Comparison of ENCODE assay signal across 8 cellular contexts in genomic region chr5:165457854-165458481, GRCh38.
DNase-seq lines count a peak whose midpoint lies in the region; ATAC-seq and FAIRE-seq lines count a peak whose summit lies in the region.

No MANE protein-coding gene starts in this region.

- H3K27ac Mint-ChIP-seq in naive thymus-derived CD4-positive, alpha-beta T cell: no peak overlapping the region

- peak; percentile 51 for FAIRE-seq in G401.6 (lab: Jason Lieb, UNC)

- H3K9ac ChIP-seq in Karpas-422 (ENCODE audit: low read length): no peak overlapping the region
- no peak overlapping the region for H3K9ac ChIP-seq in adipocyte (ENCODE audit: low read length)

- no peaks in the 10 kb centered on the region for H3K4me1 Mint-ChIP-seq in naive thymus-derived CD4-positive, alpha-beta T cell

- no peaks in the 10 kb centered on the region for H3K79me2 ChIP-seq in Karpas-422 (ENCODE audit: low read length)

- no peaks in the 10 kb centered on the region for H4K20me1 ChIP-seq in Karpas-422 (ENCODE audit: insufficient read depth, low read depth, low read length)

- DNase-seq in Karpas-422 (peak; percentile 61), adipocyte (ENCODE audit: low read depth) (peak; percentile 53), medulla oblongata (ENCODE audit: extremely low spot score) (peak; percentile 48), ecto neural progenitor cell (ENCODE audit: low spot score) (no peak), cortex of kidney (lab: John Stamatoyannopoulos, UW) (no peak)
- no peak for DNase-seq in effector CD8-positive, alpha-beta T cell (lab: John Stamatoyannopoulos, UW)
- DNase-seq in naive thymus-derived CD4-positive, alpha-beta T cell: no peak

- H3K4me3 ChIP-seq in Karpas-422 (ENCODE audit: low read length): no peak overlapping the region
- no peak overlapping the region for H3K4me3 ChIP-seq in adipocyte (ENCODE audit: low read length)
- H3K4me3 ChIP-seq in naive thymus-derived CD4-positive, alpha-beta T cell (ENCODE audit: low read length): no peak overlapping the region

- no peak overlapping the region for H3K27ac ChIP-seq in Karpas-422 (ENCODE audit: low read length)
- no peak overlapping the region for H3K27ac ChIP-seq in naive thymus-derived CD4-positive, alpha-beta T cell (ENCODE audit: low read depth, low read length)

- no peaks in the 10 kb centered on the region for H3K9me2 ChIP-seq in Karpas-422 (replicated peaks; ENCODE audit: insufficient read depth, low read length)

- no peaks in the 10 kb centered on the region for H3K27me3 Mint-ChIP-seq in naive thymus-derived CD4-positive, alpha-beta T cell

- H3K36me3 Mint-ChIP-seq in naive thymus-derived CD4-positive, alpha-beta T cell: no peaks in the 10 kb centered on the region

- peaks cover 0 to 2% (median 0%) of the 10 kb centered on the region in 11 donors for H3K9me3 Mint-ChIP-seq in naive thymus-derived CD4-positive, alpha-beta T cell

- no peak for ATAC-seq in naive thymus-derived CD4-positive, alpha-beta T cell

- H3K9me3 ChIP-seq in Karpas-422 (ENCODE audit: low read length) (peaks cover under 1% of the 10 kb centered on the region; the same call in 1 of the 2 replicates), adipocyte (ENCODE audit: control insufficient read depth, low read length) (no peaks in the 10 kb centered on the region)
- H3K9me3 ChIP-seq in naive thymus-derived CD4-positive, alpha-beta T cell (ENCODE audit: control insufficient read depth in 2 of 3, low read length in 3 of 3): no peaks in the 10 kb centered on the region

- POLR2A ChIA-PET in naive thymus-derived CD4-positive, alpha-beta T cell (lab: Charles Lee): no interaction called here

- intact Hi-C loops in naive thymus-derived CD4-positive, alpha-beta T cell (cut with micrococcal nuclease): loop anchor here in 1 of 2 donors (5.0 kb wide), 1 partner anchor 1446 kb away; no protein-coding TSS in a partner anchor

- H3K4me3 Mint-ChIP-seq in naive thymus-derived CD4-positive, alpha-beta T cell: no peak overlapping the region

- H3K4me1 ChIP-seq in Karpas-422 (ENCODE audit: low read length) (no peaks in the 10 kb centered on the region), adipocyte (ENCODE audit: control insufficient read depth, insufficient read depth, low read length) (peaks cover 19% of the 10 kb centered on the region)
- H3K4me1 ChIP-seq in naive thymus-derived CD4-positive, alpha-beta T cell (ENCODE audit: control insufficient read depth in 2 of 2, insufficient read depth in 2 of 2, low read length in 2 of 2): no peaks in the 10 kb centered on the region

- CTCF ChIA-PET in naive thymus-derived CD4-positive, alpha-beta T cell (lab: Charles Lee): no interaction called here

- H3K4me2 ChIP-seq in Karpas-422 (ENCODE audit: low read depth, low read length, poor library complexity, severe bottlenecking): no peak overlapping the region

- no peaks in the 10 kb centered on the region for H3K36me3 ChIP-seq in Karpas-422 (ENCODE audit: insufficient read depth, low read length)
- no peaks in the 10 kb centered on the region for H3K36me3 ChIP-seq in adipocyte (ENCODE audit: control insufficient read depth, insufficient read depth, low read length, severe bottlenecking)
- H3K36me3 ChIP-seq in naive thymus-derived CD4-positive, alpha-beta T cell (ENCODE audit: control insufficient read depth in 2 of 3, insufficient read depth in 3 of 3, low read length in 3 of 3): no peaks in the 10 kb centered on the region

- no peak overlapping the region for H2AFZ ChIP-seq in Karpas-422 (ENCODE audit: low read length)

- H3K27me3 ChIP-seq in Karpas-422 (ENCODE audit: low read length) (no peaks in the 10 kb centered on the region), adipocyte (replicated peaks; ENCODE audit: control insufficient read depth, insufficient read depth, low read length) (no peaks in the 10 kb centered on the region)
- no peaks in the 10 kb centered on the region for H3K27me3 ChIP-seq in naive thymus-derived CD4-positive, alpha-beta T cell (ENCODE audit: control insufficient read depth in 2 of 2, insufficient read depth in 2 of 2, low read length in 2 of 2)

Comparison
In these comparisons a context has a peak if more than half of its experiments do, and no peak if none do; other contexts are left out.
1. DNase-seq: peak in Karpas-422 (single experiment), adipocyte (single experiment) and medulla oblongata (single experiment); none in ecto neural progenitor cell (single experiment), effector CD8-positive, alpha-beta T cell (single experiment), cortex of kidney (single experiment) and naive thymus-derived CD4-positive, alpha-beta T cell (0 of 9).